ENCODE assay signal across 15 cellular contexts in the genomic region with DNA sequence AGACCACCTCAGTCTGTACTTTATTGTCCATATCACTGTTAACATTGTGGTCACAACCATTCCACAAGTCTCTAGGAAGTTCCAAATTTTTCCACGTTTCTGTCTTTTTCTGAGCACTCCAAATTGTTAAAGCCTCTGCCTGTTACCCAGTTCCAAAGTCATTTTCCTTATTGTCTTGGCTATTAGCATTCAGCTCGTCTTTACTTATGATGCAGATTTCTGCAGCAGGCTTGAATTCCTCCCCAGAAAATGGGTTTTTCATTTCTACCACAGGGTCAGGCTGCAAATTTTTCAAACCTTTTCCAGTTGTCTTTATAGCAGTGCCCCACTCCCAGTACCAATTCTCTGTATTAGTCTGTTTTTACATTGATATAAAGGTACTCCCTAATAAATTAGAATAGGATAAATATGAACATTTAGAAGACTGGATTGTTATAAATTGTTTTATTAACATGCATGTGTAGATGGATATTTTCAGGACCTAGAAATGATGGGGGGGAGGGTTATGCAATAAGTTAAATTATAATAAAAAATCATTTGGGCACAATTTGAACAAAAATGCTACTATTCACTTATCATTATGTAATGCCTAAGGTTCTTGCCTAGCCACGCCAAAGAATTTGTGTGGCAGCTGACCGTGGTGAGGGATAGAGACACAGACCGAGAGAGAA.
DNase-seq lines count a peak whose midpoint lies in the region; ATAC-seq and TF ChIP-seq lines count a peak whose summit lies in the region.
"Had no signal": no experiment of that assay in that cellular context is flagged by ENCODE, and none has a peak within 500 bp of the region (broad histone marks: within the 10 kb centered on the region; RNA-seq: fewer than 3 reads in every experiment).

No MANE protein-coding gene starts in this region.

- no peak for DNase-seq in CD8-positive, alpha-beta memory T cell
- DNase-seq in NT2/D1 (ENCODE audit: low read depth, low spot score) (peak; percentile 25), epithelial cell of proximal tubule (ENCODE audit: low read depth) (no peak), cerebellar nuclear complex (lab: John Stamatoyannopoulos, UW) (no peak), T-helper 9 cell (no peak)
- no peak for DNase-seq in naive thymus-derived CD4-positive, alpha-beta T cell
- DNase-seq: caudate nucleus, glutamatergic neuron, Kasumi-1, lower lobe of right lung, NCI-H526, pancreas had no signal

- peak overlapping the region in 1 of 8 donors; percentile 64 for H3K27ac Mint-ChIP-seq in CD8-positive, alpha-beta memory T cell
- no peak overlapping the region for H3K27ac Mint-ChIP-seq in naive thymus-derived CD4-positive, alpha-beta T cell

- H3K9me3 ChIP-seq in CD8-positive, alpha-beta memory T cell (ENCODE audit: low read length): no peaks in the 10 kb centered on the region
- peaks cover 27% of the 10 kb centered on the region for H3K9me3 ChIP-seq in NT2/D1 (ENCODE audit: insufficient read depth, low read length)
- H3K9me3 ChIP-seq in naive thymus-derived CD4-positive, alpha-beta T cell (ENCODE audit: control insufficient read depth in 2 of 3, low read length in 3 of 3): no peaks in the 10 kb centered on the region
- H3K9me3 ChIP-seq: lower lobe of right lung, pancreas had no signal

- H3K9me3 Mint-ChIP-seq in CD8-positive, alpha-beta memory T cell: peaks cover 3 to 16% (median 11%) of the 10 kb centered on the region in 5 donors
- peaks cover 0 to 8% (median 4%) of the 10 kb centered on the region in 11 donors for H3K9me3 Mint-ChIP-seq in naive thymus-derived CD4-positive, alpha-beta T cell

- H3K27me3 Mint-ChIP-seq in CD8-positive, alpha-beta memory T cell: no peaks in the 10 kb centered on the region
- H3K27me3 Mint-ChIP-seq in naive thymus-derived CD4-positive, alpha-beta T cell: no peaks in the 10 kb centered on the region

- no peak for TF ChIP-seq CTCF in epithelial cell of proximal tubule (conservative IDR thresholded peaks at IDR 0.05; ENCODE audit: low read depth, low read length)

- H3K9ac ChIP-seq in NT2/D1 (ENCODE audit: insufficient read length, low read depth): no peak overlapping the region

- CTCF ChIA-PET in CD8-positive, alpha-beta memory T cell (lab: Charles Lee): no interaction called here
- CTCF ChIA-PET in naive thymus-derived CD4-positive, alpha-beta T cell (lab: Charles Lee): no interaction called here

- H3K4me1 Mint-ChIP-seq in CD8-positive, alpha-beta memory T cell: no peaks in the 10 kb centered on the region
- no peaks in the 10 kb centered on the region for H3K4me1 Mint-ChIP-seq in naive thymus-derived CD4-positive, alpha-beta T cell

- no peak overlapping the region for H3K4me3 Mint-ChIP-seq in CD8-positive, alpha-beta memory T cell
- peak overlapping the region in 8 of 10 donors; percentile 6 to 54 (median 18) for H3K4me3 Mint-ChIP-seq in naive thymus-derived CD4-positive, alpha-beta T cell

- no peaks in the 10 kb centered on the region for H3K36me3 ChIP-seq in CD8-positive, alpha-beta memory T cell (ENCODE audit: insufficient read depth, low read length)
- H3K36me3 ChIP-seq in NT2/D1 (ENCODE audit: insufficient read depth, insufficient read length, low read length): no peaks in the 10 kb centered on the region
- no peaks in the 10 kb centered on the region for H3K36me3 ChIP-seq in naive thymus-derived CD4-positive, alpha-beta T cell (ENCODE audit: control insufficient read depth in 2 of 3, insufficient read depth in 3 of 3, low read length in 3 of 3)
- H3K36me3 ChIP-seq: lower lobe of right lung, pancreas had no signal

- intact Hi-C loops in naive thymus-derived CD4-positive, alpha-beta T cell (cut with micrococcal nuclease): no loop called here

- H3K27me3 ChIP-seq in CD8-positive, alpha-beta memory T cell (ENCODE audit: insufficient read depth, low read length, poor library complexity, severe bottlenecking): no peaks in the 10 kb centered on the region
- no peaks in the 10 kb centered on the region for H3K27me3 ChIP-seq in NT2/D1 (ENCODE audit: insufficient read depth, insufficient read length)
- H3K27me3 ChIP-seq in naive thymus-derived CD4-positive, alpha-beta T cell (ENCODE audit: control insufficient read depth in 2 of 2, insufficient read depth in 2 of 2, low read length in 2 of 2): no peaks in the 10 kb centered on the region
- H3K27me3 ChIP-seq: pancreas had no signal

- no peak for ATAC-seq in naive thymus-derived CD4-positive, alpha-beta T cell
- ATAC-seq in HG03039 (IDR thresholded peaks at IDR 0.05; ENCODE audit: unreplicated experiment): no peak
- no peak for ATAC-seq in GM21526 (IDR thresholded peaks at IDR 0.05; ENCODE audit: low FRiP score, unreplicated experiment)
- ATAC-seq: lower lobe of right lung, pancreas had no signal

- POLR2A ChIA-PET in CD8-positive, alpha-beta memory T cell (lab: Charles Lee): no interaction called here
- POLR2A ChIA-PET in naive thymus-derived CD4-positive, alpha-beta T cell (lab: Charles Lee): no interaction called here

- peak overlapping the region; percentile 66 for H3K27ac ChIP-seq in CD8-positive, alpha-beta memory T cell (ENCODE audit: low read depth, low read length)
- H3K27ac ChIP-seq in naive thymus-derived CD4-positive, alpha-beta T cell (ENCODE audit: low read depth, low read length): no peak overlapping the region
- H3K27ac ChIP-seq: lower lobe of right lung, pancreas, VCaP had no signal

- H3K4me3 ChIP-seq in CD8-positive, alpha-beta memory T cell (ENCODE audit: low read length): no peak overlapping the region
- H3K4me3 ChIP-seq in NT2/D1 (ENCODE audit: insufficient read length, low read depth) (no peak overlapping the region), epithelial cell of proximal tubule (ENCODE audit: low read depth, low read length) (peak overlapping the region; percentile 55)
- no peak overlapping the region for H3K4me3 ChIP-seq in naive thymus-derived CD4-positive, alpha-beta T cell (ENCODE audit: low read length)
- H3K4me3 ChIP-seq: lower lobe of right lung, pancreas had no signal

- no peaks in the 10 kb centered on the region for H3K4me1 ChIP-seq in CD8-positive, alpha-beta memory T cell (ENCODE audit: insufficient read depth, low read length)
- no peaks in the 10 kb centered on the region for H3K4me1 ChIP-seq in NT2/D1 (ENCODE audit: insufficient read depth, insufficient read length)
- no peaks in the 10 kb centered on the region for H3K4me1 ChIP-seq in naive thymus-derived CD4-positive, alpha-beta T cell (ENCODE audit: control insufficient read depth in 2 of 2, insufficient read depth in 2 of 2, low read length in 2 of 2)
- H3K4me1 ChIP-seq: lower lobe of right lung, pancreas had no signal

- no peaks in the 10 kb centered on the region for H3K36me3 Mint-ChIP-seq in CD8-positive, alpha-beta memory T cell
- no peaks in the 10 kb centered on the region for H3K36me3 Mint-ChIP-seq in naive thymus-derived CD4-positive, alpha-beta T cell

Comparison
In these comparisons a context has a peak if more than half of its experiments do, and no peak if none do; other contexts are left out.
1. H3K4me3 Mint-ChIP-seq: peak in naive thymus-derived CD4-positive, alpha-beta T cell (8 of 10); none in CD8-positive, alpha-beta memory T cell (0 of 7).